In genomic region chr14:21668377-21668776, GRCh38 we compare ENCODE assay signal across 1 cellular context.
TF ChIP-seq lines count a peak whose summit lies in the region.

No MANE protein-coding gene starts in this region.

TF ChIP-seq in endothelial cell of umbilical vein, 7 proteins besides CTCF, POLR2A, EP300 and RAD21:
- TF ChIP-seq JUN (IDR thresholded peaks at IDR 0.05; ENCODE audit: borderline replicate concordance, insufficient read depth, insufficient read length, low read depth) (peak; percentile 64), EZH2 (IDR thresholded peaks at IDR 0.05; ENCODE audit: borderline replicate concordance, low read depth, low read length, severe bottlenecking) (no peak), MYC (IDR thresholded peaks at IDR 0.05; ENCODE audit: low read depth, low read length) (no peak), FOS (IDR thresholded peaks at IDR 0.05; ENCODE audit: borderline replicate concordance, insufficient read depth, low read length) (no peak), MAX (IDR thresholded peaks at IDR 0.05; ENCODE audit: insufficient read depth, insufficient read length) (no peak), POLR2AphosphoS5 (IDR thresholded peaks at IDR 0.05; ENCODE audit: insufficient read depth, low read depth, low read length) (no peak), GATA2 (IDR thresholded peaks at IDR 0.05; ENCODE audit: insufficient read depth, insufficient read length, low read depth, low read length) (no peak)
